ENCODE assay signal across 8 cellular contexts in genomic region chr16:50025544-50025931, GRCh38. TPM values are rescaled to one million over a fixed set of nuclear protein-coding genes. Genes with fewer than 3 reads are reported as not detected.
DNase-seq lines count a peak whose midpoint lies in the region; TF ChIP-seq lines count a peak whose summit lies in the region.

No MANE protein-coding gene starts in this region.

- H3K79me2 ChIP-seq in H9 (ENCODE audit: insufficient read depth, low read length) (peaks cover 6% of the 10 kb centered on the region; the same call in 1 of the 2 replicates), OCI-LY3 (ENCODE audit: low read length) (peaks cover 17% of the 10 kb centered on the region)

- H2BK120ac ChIP-seq in H9 (ENCODE audit: low read depth, low read length, poor library complexity, severe bottlenecking) = no peak overlapping the region

- H2BK5ac ChIP-seq in H9 (ENCODE audit: insufficient read length, low read length) = no peak overlapping the region

- H3K36me3 Mint-ChIP-seq in H9 (ENCODE audit: insufficient read depth in 1 of 3, low read depth in 3 of 3) = peaks cover 5 to 15% (median 12%) of the 10 kb centered on the region in 3 experiments; a peak in 5 of 7 replicates

- peak overlapping the region in 2 of 3 experiments; percentile 15 to 83; a peak in 3 of 7 replicates for H3K27ac Mint-ChIP-seq in H9

- no peak overlapping the region for H3K18ac ChIP-seq in H9 (ENCODE audit: insufficient read length, low read depth, low read length)

- H3K14ac ChIP-seq in H9 (ENCODE audit: insufficient read depth, low read length) = no peak overlapping the region

- H3K9me3 ChIP-seq in ES-I3 (ENCODE audit: control insufficient read depth, insufficient read depth, low read length) (no peaks in the 10 kb centered on the region), H9 (ENCODE audit: control insufficient read depth, low read depth, low read length) (no peaks in the 10 kb centered on the region), OCI-LY3 (ENCODE audit: insufficient read depth, low read length) (no peaks in the 10 kb centered on the region)

- no peak overlapping the region for H2BK15ac ChIP-seq in H9 (ENCODE audit: low read depth, low read length)

- no peak overlapping the region for H2AK5ac ChIP-seq in H9 (ENCODE audit: insufficient read length, low read length)

- no peaks in the 10 kb centered on the region for H3K4me1 ChIP-seq in ES-I3 (ENCODE audit: insufficient read depth, low read length)
- H3K4me1 ChIP-seq in H9 (ENCODE audit: insufficient read depth, low read length) = no peaks in the 10 kb centered on the region; the same call in 1 of the 2 replicates
- peaks cover 11% of the 10 kb centered on the region for H3K4me1 ChIP-seq in OCI-LY3 (ENCODE audit: low read length)

- H3K36me3 ChIP-seq in ES-I3 (ENCODE audit: insufficient read depth, low read length) = no peaks in the 10 kb centered on the region
- peaks cover 3% of the 10 kb centered on the region for H3K36me3 ChIP-seq in OCI-LY3 (replicated peaks; ENCODE audit: low read depth, low read length)

- no peak for DNase-seq in H9
- DNase-seq in amniotic epithelial cell (ENCODE audit: low read depth) = peak; percentile 21
- peak; percentile 54 for DNase-seq in islet precursor cell
- peak; percentile 15 for DNase-seq in stimulated activated CD4-positive, alpha-beta T cell treated with anti-CD3 and anti-CD28 coated beads, Interleukin-4, amount 100 ng/mL, for 1 hour
- DNase-seq in SIG-M5 treated with dmso at 0.1 percent for 504 hours (lab: John Stamatoyannopoulos, UW; ENCODE audit: unreplicated experiment) = no peak
- no peak for DNase-seq in cortex of kidney (lab: John Stamatoyannopoulos, UW)

- H3K4me3 Mint-ChIP-seq in H9 = peak overlapping the region; percentile 92 to 95

- no peak overlapping the region for H3K27ac ChIP-seq in H9 (ENCODE audit: insufficient read length, low read depth, low read length)
- no peak overlapping the region for H3K27ac ChIP-seq in OCI-LY3 (ENCODE audit: low read length)

- H2AFZ ChIP-seq in H9 (ENCODE audit: low read length) (no peak overlapping the region), OCI-LY3 (ENCODE audit: low read depth, low read length) (peak overlapping the region; percentile 50)

- H4K20me1 ChIP-seq in H9 (ENCODE audit: control insufficient read depth, insufficient read depth, insufficient read length) (no peaks in the 10 kb centered on the region), OCI-LY3 (ENCODE audit: insufficient read depth, low read length) (no peaks in the 10 kb centered on the region)

- H4K8ac ChIP-seq in H9 (replicated peaks; ENCODE audit: insufficient read length, low read depth, low read length) = no peak overlapping the region

- no peaks in the 10 kb centered on the region for H3K9me3 Mint-ChIP-seq in H9

- H3K23me2 ChIP-seq in H9 (ENCODE audit: insufficient read length, low read depth, low read length, poor library complexity, severe bottlenecking) = peaks cover 5% of the 10 kb centered on the region

- peaks cover 18 to 19% of the 10 kb centered on the region in 2 experiments for H3K4me1 Mint-ChIP-seq in H9

- no peak overlapping the region for H4K91ac ChIP-seq in H9 (ENCODE audit: insufficient read length, low read depth, low read length)

- no peaks in the 10 kb centered on the region for H3K27me3 ChIP-seq in H9 (ENCODE audit: insufficient read depth, low read length)
- 0 out of 2 replicates have a peak, but pooled peaks cover 4% of the 10 kb centered on the region for H3K27me3 ChIP-seq in OCI-LY3 (ENCODE audit: low read depth, low read length)

- TF ChIP-seq CTCF in H9 (conservative IDR thresholded peaks at IDR 0.05) (no peak), OCI-LY3 (IDR thresholded peaks at IDR 0.05; ENCODE audit: low read depth, low read length) (no peak)

- H3K56ac ChIP-seq in H9 (ENCODE audit: insufficient read length, low read depth, low read length) = no peak overlapping the region

- H3K4me3 ChIP-seq in OCI-LY3 (ENCODE audit: low read length) = peak overlapping the region; percentile 93

- H3K4ac ChIP-seq in H9 (ENCODE audit: low read depth, low read length) = no peak overlapping the region

- no peak overlapping the region for H2BK12ac ChIP-seq in H9 (ENCODE audit: insufficient read length, low read depth, low read length)

- no peaks in the 10 kb centered on the region; the same call in 1 of the 2 replicates for H3K27me3 Mint-ChIP-seq in H9 (ENCODE audit: low read depth)

- peak overlapping the region; percentile 90 for H3K4me2 ChIP-seq in H9 (ENCODE audit: insufficient read depth, insufficient read length, low read length)
- peak overlapping the region; percentile 86 for H3K4me2 ChIP-seq in OCI-LY3 (ENCODE audit: low read length)

- H3K23ac ChIP-seq in H9 (ENCODE audit: insufficient read length, low read depth, low read length) = no peak overlapping the region

- H4K5ac ChIP-seq in H9 (ENCODE audit: insufficient read length, low read depth, low read length) = no peak overlapping the region

- H3K79me1 ChIP-seq in H9 (ENCODE audit: insufficient read depth, low read depth, low read length, poor library complexity, severe bottlenecking) = no peaks in the 10 kb centered on the region

- H2BK20ac ChIP-seq in H9 (ENCODE audit: low read depth, low read length, poor library complexity, severe bottlenecking) = no peak overlapping the region

- H3T11ph ChIP-seq in H9 (ENCODE audit: low read length) = no peak overlapping the region

- no CpG with 5 or more reads among the region's 17 CpGs for WGBS in H9 (ENCODE audit: extremely low coverage, insufficient read length, low lambda C conversion rate)

- H3K9ac ChIP-seq in ES-I3 (ENCODE audit: low read depth, low read length) = peak overlapping the region; percentile 84
- peak overlapping the region; percentile 55 for H3K9ac ChIP-seq in H9 (ENCODE audit: extremely low read depth, insufficient read length, low read length)
- H3K9ac ChIP-seq in OCI-LY3 (ENCODE audit: low read length) = peak overlapping the region; percentile 70

RNA-seq across cellular contexts. Expression of gene CNEP1R1, which starts 0.5 kb away (rescaled TPM):
- 15.3 and 18.5 TPM in 2 replicates for total RNA-seq in H9 (2021)

RNA-seq across cellular contexts. Expression of gene HEATR3, which starts 40.2 kb away (rescaled TPM):
- total RNA-seq in H9 (2021) = 25.7 and 26.5 TPM in 2 replicates

Comparison
In these comparisons a context has a peak if more than half of its experiments do, and no peak if none do; other contexts are left out.
1. DNase-seq: peak in amniotic epithelial cell (single experiment), islet precursor cell (single experiment) and stimulated activated CD4-positive, alpha-beta T cell treated with anti-CD3 and anti-CD28 coated beads, Interleukin-4, amount 100 ng/mL, for 1 hour (single experiment); none in H9 (single experiment), SIG-M5 treated with dmso at 0.1 percent for 504 hours (single experiment) and cortex of kidney (single experiment).
2. Peak in every context shown above with its lines, with median percentiles within 50 percentile points of each other: H3K9ac ChIP-seq.